20 cellular contexts compared by ENCODE assay signal in the genomic region with DNA sequence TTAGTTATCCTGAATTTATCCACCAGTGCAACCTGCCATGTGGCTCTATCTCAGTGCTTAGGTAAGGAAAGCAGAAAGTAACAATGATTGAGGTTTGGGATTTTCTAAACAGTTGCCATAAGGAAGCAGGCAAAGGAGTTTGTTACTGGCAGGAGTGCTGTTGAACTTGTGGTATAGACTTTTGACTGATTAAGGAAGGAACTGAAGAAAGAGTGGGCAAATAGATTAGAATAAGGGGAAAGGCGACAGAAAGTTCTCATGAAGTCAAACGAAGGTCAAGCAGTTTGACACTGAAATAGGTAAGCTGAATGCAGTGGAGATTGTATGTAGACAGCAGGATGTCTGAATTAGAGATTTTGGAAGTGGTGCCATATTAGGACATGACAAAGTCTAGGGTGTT.
DNase-seq lines count a peak whose midpoint lies in the region; ATAC-seq lines count a peak whose summit lies in the region.
"Had no signal": no experiment of that assay in that cellular context is flagged by ENCODE, and none has a peak within 500 bp of the region (broad histone marks: within the 10 kb centered on the region; RNA-seq: fewer than 3 reads in every experiment).

No MANE protein-coding gene starts in this region.

- H3K36me3 Mint-ChIP-seq in stimulated activated naive B cell treated with anti-CD40 and anti-IgM and Interleukin-4, amounts not matched to agents 10 μg/mL and 1 μg/mL and 100 μg/mL, for 72 hours, result peaks cover 4 to 6% of the 10 kb centered on the region in 2 donors
- H3K36me3 Mint-ChIP-seq: activated naive CD8-positive, alpha-beta T cell treated with anti-CD3 and anti-CD28 coated beads, Interleukin-2, amount 10 ng/mL, durations not matched to agents 7 days and 5 days; CD4-positive, CD25-positive, alpha-beta regulatory T cell; natural killer cell; type B pancreatic cell had no signal

- peak; percentile 47 for ATAC-seq in GM21717 (IDR thresholded peaks at IDR 0.05; ENCODE audit: unreplicated experiment)
- ATAC-seq in HG03442 (IDR thresholded peaks at IDR 0.05; ENCODE audit: unreplicated experiment), result peak; percentile 50
- ATAC-seq in stimulated activated naive B cell treated with anti-CD40 and anti-IgM and Interleukin-4, amounts not matched to agents 10 μg/mL and 1 μg/mL and 100 μg/mL, for 72 hours (replicated peaks), result peak; percentile 92
- no peak for ATAC-seq in stimulated activated naive CD8-positive, alpha-beta T cell treated with anti-CD3 and anti-CD28 coated beads, Interleukin-15, amount 100 ng/mL, for 72 hours
- ATAC-seq: effector memory CD8-positive, alpha-beta T cell; heart left ventricle; natural killer cell had no signal

- peaks cover 1 to 5% of the 10 kb centered on the region in 2 donors for H3K9me3 Mint-ChIP-seq in stimulated activated naive B cell treated with anti-CD40 and anti-IgM and Interleukin-4, amounts not matched to agents 10 μg/mL and 1 μg/mL and 100 μg/mL, for 72 hours
- no peaks in the 10 kb centered on the region for H3K9me3 Mint-ChIP-seq in stimulated activated naive CD8-positive, alpha-beta T cell treated with anti-CD3 and anti-CD28 coated beads, Interleukin-15, amount 100 ng/mL, for 72 hours
- H3K9me3 Mint-ChIP-seq: activated CD4-positive, alpha-beta memory T cell treated with anti-CD3 and anti-CD28 coated beads, Interleukin-2, amount 10 ng/mL, durations not matched to agents 7 days and 5 days; activated naive CD8-positive, alpha-beta T cell treated with anti-CD3 and anti-CD28 coated beads, Interleukin-2, amount 10 ng/mL, durations not matched to agents 7 days and 5 days; effector memory CD8-positive, alpha-beta T cell; natural killer cell had no signal

- peak overlapping the region; percentile 10 for H3K27ac Mint-ChIP-seq in stimulated activated naive B cell treated with anti-CD40 and anti-IgM and Interleukin-4, amounts not matched to agents 10 μg/mL and 1 μg/mL and 100 μg/mL, for 72 hours
- no peak overlapping the region for H3K27ac Mint-ChIP-seq in stimulated activated naive CD8-positive, alpha-beta T cell treated with anti-CD3 and anti-CD28 coated beads, Interleukin-15, amount 100 ng/mL, for 72 hours
- H3K27ac Mint-ChIP-seq: activated CD4-positive, alpha-beta memory T cell treated with anti-CD3 and anti-CD28 coated beads, Interleukin-2, amount 10 ng/mL, durations not matched to agents 7 days and 5 days; activated naive CD8-positive, alpha-beta T cell treated with anti-CD3 and anti-CD28 coated beads, Interleukin-2, amount 10 ng/mL, durations not matched to agents 7 days and 5 days; CD4-positive, CD25-positive, alpha-beta regulatory T cell; effector memory CD8-positive, alpha-beta T cell; natural killer cell; type B pancreatic cell had no signal

- peaks cover 47 to 67% of the 10 kb centered on the region in 2 donors for H3K4me1 Mint-ChIP-seq in stimulated activated naive B cell treated with anti-CD40 and anti-IgM and Interleukin-4, amounts not matched to agents 10 μg/mL and 1 μg/mL and 100 μg/mL, for 72 hours
- no peaks in the 10 kb centered on the region for H3K4me1 Mint-ChIP-seq in stimulated activated naive CD8-positive, alpha-beta T cell treated with anti-CD3 and anti-CD28 coated beads, Interleukin-15, amount 100 ng/mL, for 72 hours
- H3K4me1 Mint-ChIP-seq: activated CD4-positive, alpha-beta memory T cell treated with anti-CD3 and anti-CD28 coated beads, Interleukin-2, amount 10 ng/mL, durations not matched to agents 7 days and 5 days; activated naive CD8-positive, alpha-beta T cell treated with anti-CD3 and anti-CD28 coated beads, Interleukin-2, amount 10 ng/mL, durations not matched to agents 7 days and 5 days; CD4-positive, CD25-positive, alpha-beta regulatory T cell; natural killer cell had no signal

- H3K27me3 Mint-ChIP-seq in stimulated activated naive B cell treated with anti-CD40 and anti-IgM and Interleukin-4, amounts not matched to agents 10 μg/mL and 1 μg/mL and 100 μg/mL, for 72 hours, result no peaks in the 10 kb centered on the region
- peaks cover 9% of the 10 kb centered on the region for H3K27me3 Mint-ChIP-seq in stimulated activated naive CD8-positive, alpha-beta T cell treated with anti-CD3 and anti-CD28 coated beads, Interleukin-15, amount 100 ng/mL, for 72 hours

- DNase-seq in NOMO-1 treated with DMSO at 0.1 percent for 48 hours (lab: John Stamatoyannopoulos, UW; ENCODE audit: unreplicated experiment) (peak; percentile 32), NOMO-1 treated with dmso at 0.1 percent for 144 hours (lab: John Stamatoyannopoulos, UW; ENCODE audit: unreplicated experiment) (no peak), AG08395 (ENCODE audit: low spot score) (no peak)
- no peak for DNase-seq in stimulated activated naive B cell treated with anti-CD40 and anti-IgM and Interleukin-4, amounts not matched to agents 10 μg/mL and 1 μg/mL and 100 μg/mL, for 72 hours
- no peak for DNase-seq in stimulated activated naive CD8-positive, alpha-beta T cell treated with anti-CD3 and anti-CD28 coated beads, Interleukin-15, amount 100 ng/mL, for 72 hours
- no peak for DNase-seq in effector CD8-positive, alpha-beta T cell (lab: John Stamatoyannopoulos, UW)
- DNase-seq: activated CD4-positive, alpha-beta memory T cell treated with anti-CD3 and anti-CD28 coated beads, Interleukin-2, amount 10 ng/mL, durations not matched to agents 7 days and 5 days; activated naive CD8-positive, alpha-beta T cell treated with anti-CD3 and anti-CD28 coated beads, Interleukin-2, amount 10 ng/mL, durations not matched to agents 7 days and 5 days; activated T-cell treated with anti-CD3 and anti-CD28 coated beads, Interleukin-2, amount 50 U/mL, for 48 hours; CD4-positive, CD25-positive, alpha-beta regulatory T cell; effector memory CD8-positive, alpha-beta T cell; H7; heart left ventricle; natural killer cell; NCI-H2081; NCI-H524; PC-9 had no signal

- H3K4me3 Mint-ChIP-seq in stimulated activated naive B cell treated with anti-CD40 and anti-IgM and Interleukin-4, amounts not matched to agents 10 μg/mL and 1 μg/mL and 100 μg/mL, for 72 hours, result peak overlapping the region; percentile 0 to 9
- no peak overlapping the region for H3K4me3 Mint-ChIP-seq in stimulated activated naive CD8-positive, alpha-beta T cell treated with anti-CD3 and anti-CD28 coated beads, Interleukin-15, amount 100 ng/mL, for 72 hours
- H3K4me3 Mint-ChIP-seq: activated CD4-positive, alpha-beta memory T cell treated with anti-CD3 and anti-CD28 coated beads, Interleukin-2, amount 10 ng/mL, durations not matched to agents 7 days and 5 days; activated naive CD8-positive, alpha-beta T cell treated with anti-CD3 and anti-CD28 coated beads, Interleukin-2, amount 10 ng/mL, durations not matched to agents 7 days and 5 days; CD4-positive, CD25-positive, alpha-beta regulatory T cell; effector memory CD8-positive, alpha-beta T cell; natural killer cell; type B pancreatic cell had no signal

Comparison
In these comparisons a context has a peak if more than half of its experiments do, and no peak if none do; other contexts are left out.
1. H3K4me3 Mint-ChIP-seq: peak in stimulated activated naive B cell treated with anti-CD40 and anti-IgM and Interleukin-4, amounts not matched to agents 10 μg/mL and 1 μg/mL and 100 μg/mL, for 72 hours (2 of 2); none in stimulated activated naive CD8-positive, alpha-beta T cell treated with anti-CD3 and anti-CD28 coated beads, Interleukin-15, amount 100 ng/mL, for 72 hours (0 of 2).